ENCODE assay signal across 11 cellular contexts in the genomic region with DNA sequence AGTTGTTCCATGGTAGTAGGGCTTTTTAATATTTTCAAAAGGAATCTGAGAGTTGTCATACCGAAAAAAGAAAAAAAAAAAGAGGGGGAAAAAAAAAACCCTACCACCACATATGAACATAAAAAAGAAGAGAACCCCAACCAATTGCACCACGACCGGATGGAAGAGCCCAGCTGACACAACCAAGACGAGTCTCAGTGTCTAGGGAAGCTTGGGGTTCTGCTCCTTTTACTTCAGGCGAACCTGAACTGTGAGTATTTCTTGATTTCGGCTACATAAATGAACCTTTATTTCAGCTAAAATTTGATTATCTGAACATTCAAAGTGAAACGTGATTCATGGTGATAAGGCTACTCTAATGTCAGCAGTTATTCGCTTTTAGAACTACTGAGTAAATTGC. TPM values are rescaled to one million over a fixed set of nuclear protein-coding genes. Genes with fewer than 3 reads are reported as not detected.
DNase-seq lines count a peak whose midpoint lies in the region; ATAC-seq lines count a peak whose summit lies in the region.
"Had no signal": no experiment of that assay in that cellular context is flagged by ENCODE, and none has a peak within 500 bp of the region (broad histone marks: within the 10 kb centered on the region; RNA-seq: fewer than 3 reads in every experiment).

A gene with protein sequence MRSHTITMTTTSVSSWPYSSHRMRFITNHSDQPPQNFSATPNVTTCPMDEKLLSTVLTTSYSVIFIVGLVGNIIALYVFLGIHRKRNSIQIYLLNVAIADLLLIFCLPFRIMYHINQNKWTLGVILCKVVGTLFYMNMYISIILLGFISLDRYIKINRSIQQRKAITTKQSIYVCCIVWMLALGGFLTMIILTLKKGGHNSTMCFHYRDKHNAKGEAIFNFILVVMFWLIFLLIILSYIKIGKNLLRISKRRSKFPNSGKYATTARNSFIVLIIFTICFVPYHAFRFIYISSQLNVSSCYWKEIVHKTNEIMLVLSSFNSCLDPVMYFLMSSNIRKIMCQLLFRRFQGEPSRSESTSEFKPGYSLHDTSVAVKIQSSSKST (plus strand): TSS at position 139 of the 400 bp plus-strand sequence. CDS start 6,661 bp downstream, outside the sequence.

- H3K9me3 Mint-ChIP-seq in activated CD4-positive, alpha-beta memory T cell treated with anti-CD3 and anti-CD28 coated beads for 36 hours: no peaks in the 10 kb centered on the region
- no peaks in the 10 kb centered on the region for H3K9me3 Mint-ChIP-seq in stimulated activated memory B cell treated with anti-CD40 and anti-IgM and Interleukin-4, amounts not matched to agents 10 μg/mL and 1 μg/mL and 100 μg/mL, for 72 hours

- H3K36me3 Mint-ChIP-seq in activated CD4-positive, alpha-beta memory T cell treated with anti-CD3 and anti-CD28 coated beads for 36 hours: no peaks in the 10 kb centered on the region
- peaks cover 5% of the 10 kb centered on the region for H3K36me3 Mint-ChIP-seq in stimulated activated memory B cell treated with anti-CD40 and anti-IgM and Interleukin-4, amounts not matched to agents 10 μg/mL and 1 μg/mL and 100 μg/mL, for 72 hours

- H3K4me1 Mint-ChIP-seq in activated CD4-positive, alpha-beta memory T cell treated with anti-CD3 and anti-CD28 coated beads for 36 hours (ENCODE audit: low read depth): peaks cover 35% of the 10 kb centered on the region
- H3K4me1 Mint-ChIP-seq in stimulated activated memory B cell treated with anti-CD40 and anti-IgM and Interleukin-4, amounts not matched to agents 10 μg/mL and 1 μg/mL and 100 μg/mL, for 72 hours: peaks cover 36% of the 10 kb centered on the region

- POLR2A ChIA-PET in activated CD4-positive, alpha-beta memory T cell treated with anti-CD3 and anti-CD28 coated beads for 36 hours (lab: Charles Lee): no interaction called here

- peak; percentile 40 for DNase-seq in stimulated activated CD4-positive, alpha-beta T cell treated with anti-CD3 and anti-CD28 coated beads, Interleukin-15, amount 100 ng/mL, for 24 hours
- no peak for DNase-seq in stimulated activated CD4-positive, alpha-beta T cell treated with anti-CD3 and anti-CD28 coated beads, Interleukin-12 subunit alpha, Interleukin-12 subunit beta, amount 100 ng/mL, for 4 hours
- DNase-seq in activated CD4-positive, alpha-beta memory T cell treated with anti-CD3 and anti-CD28 coated beads for 36 hours: peak; percentile 38
- DNase-seq in mucosa of gallbladder (ENCODE audit: low spot score) (no peak), NCI-H69 (lab: John Stamatoyannopoulos, UW) (no peak), OCI-M2 (lab: John Stamatoyannopoulos, UW; ENCODE audit: unreplicated experiment) (no peak)
- DNase-seq: NCI-H1417 treated with DMSO at 0.1 percent for 48 hours; NK-92 treated with Interleukin-12 subunit alpha and Interleukin-12 subunit beta, amount 100 ng/mL, for 24 hours had no signal

- CTCF ChIA-PET in activated CD4-positive, alpha-beta memory T cell treated with anti-CD3 and anti-CD28 coated beads for 36 hours (lab: Charles Lee): interaction anchor here (0.6 kb wide), 1 partner anchor 93 kb away, joined by 3 read pairs; no protein-coding TSS in a partner anchor

- no peak for ATAC-seq in stimulated activated memory B cell treated with anti-CD40 and anti-IgM and Interleukin-4, amounts not matched to agents 10 μg/mL and 1 μg/mL and 100 μg/mL, for 72 hours
- no peak for ATAC-seq in HG03460 (IDR thresholded peaks at IDR 0.05; ENCODE audit: unreplicated experiment)

- no peak within 1 kb of the TSS for H3K4me3 Mint-ChIP-seq in activated CD4-positive, alpha-beta memory T cell treated with anti-CD3 and anti-CD28 coated beads for 36 hours
- H3K4me3 Mint-ChIP-seq in stimulated activated memory B cell treated with anti-CD40 and anti-IgM and Interleukin-4, amounts not matched to agents 10 μg/mL and 1 μg/mL and 100 μg/mL, for 72 hours: no peak within 1 kb of the TSS

- intact Hi-C loops in activated CD4-positive, alpha-beta memory T cell treated with anti-CD3 and anti-CD28 coated beads for 36 hours (cut with micrococcal nuclease): loop anchor here (5.0 kb wide), 1 partner anchor 33 kb away; a partner anchor contains a TSS

- H3K27ac Mint-ChIP-seq in activated CD4-positive, alpha-beta memory T cell treated with anti-CD3 and anti-CD28 coated beads for 36 hours: no peak within 1 kb of the TSS
- no peak within 1 kb of the TSS for H3K27ac Mint-ChIP-seq in stimulated activated memory B cell treated with anti-CD40 and anti-IgM and Interleukin-4, amounts not matched to agents 10 μg/mL and 1 μg/mL and 100 μg/mL, for 72 hours

- no peaks in the 10 kb centered on the region for H3K27me3 Mint-ChIP-seq in activated CD4-positive, alpha-beta memory T cell treated with anti-CD3 and anti-CD28 coated beads for 36 hours
- no peaks in the 10 kb centered on the region for H3K27me3 Mint-ChIP-seq in stimulated activated memory B cell treated with anti-CD40 and anti-IgM and Interleukin-4, amounts not matched to agents 10 μg/mL and 1 μg/mL and 100 μg/mL, for 72 hours

RNA-seq across cellular contexts. Expression of the gene that starts here (rescaled TPM):
- under 1 TPM; 0.24 to 0.36 TPM for total RNA-seq in activated CD4-positive, alpha-beta memory T cell treated with anti-CD3 and anti-CD28 coated beads for 36 hours
- total RNA-seq in mucosa of gallbladder: 20.9 TPM
- total RNA-seq: lung microvascular endothelial cell had no signal

Comparison
In these comparisons a context has a peak if more than half of its experiments do, and no peak if none do; other contexts are left out.
1. RNA of the gene that starts here (total RNA-seq): 20.9 TPM in mucosa of gallbladder (single experiment); 0.24 to 0.36 TPM in activated CD4-positive, alpha-beta memory T cell treated with anti-CD3 and anti-CD28 coated beads for 36 hours; every median in the first group is over 10 times any median in the second.
2. Peak in DNase-seq in activated CD4-positive, alpha-beta memory T cell treated with anti-CD3 and anti-CD28 coated beads for 36 hours; RNA of the gene not detected or under 1 TPM.